16 cellular contexts compared by ENCODE assay signal in the genomic region with DNA sequence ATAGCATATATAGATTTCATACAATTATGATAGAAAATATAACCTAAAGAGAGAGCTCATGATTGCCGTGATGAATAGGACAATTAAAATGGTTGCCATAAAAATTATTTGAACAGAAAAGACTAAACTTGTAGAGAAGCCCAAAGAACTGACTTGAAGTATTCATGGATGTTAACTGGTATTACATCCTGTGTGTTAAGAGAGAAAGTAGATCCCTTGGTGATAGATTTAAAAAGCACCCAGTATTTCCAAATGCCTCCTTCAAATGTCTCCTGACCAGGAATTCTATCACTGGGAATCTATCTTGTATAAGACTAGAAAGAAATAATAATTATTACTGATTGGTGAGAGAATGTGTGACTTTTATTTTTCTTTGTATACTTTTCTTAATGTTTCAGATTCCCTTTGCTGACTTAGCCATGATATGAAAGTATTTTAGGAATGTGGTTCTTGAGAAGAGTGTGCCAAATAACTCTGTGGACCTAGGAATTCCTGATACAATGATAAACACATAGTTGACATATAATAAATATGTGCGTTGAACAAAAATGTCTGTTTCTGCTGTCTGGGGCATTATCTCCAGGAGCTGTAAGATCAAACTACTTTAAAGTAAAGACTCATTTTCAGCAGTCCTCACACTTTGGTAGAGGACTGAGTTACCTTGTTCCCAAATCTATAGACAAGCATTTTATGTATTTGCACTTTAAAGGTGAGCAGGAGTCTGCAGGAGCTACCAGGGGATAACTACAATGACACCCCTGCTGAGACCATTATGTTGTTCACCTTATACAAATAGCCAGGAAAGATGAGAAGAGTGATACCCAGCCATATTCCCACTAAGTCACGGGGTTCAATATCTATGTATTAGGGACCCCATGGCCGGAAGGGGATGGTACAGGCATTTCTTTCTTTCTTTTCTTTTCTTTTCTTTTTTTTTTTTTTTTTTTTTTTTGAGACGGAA.
DNase-seq lines count a peak whose midpoint lies in the region; ATAC-seq, FAIRE-seq and TF ChIP-seq lines count a peak whose summit lies in the region.
"Had no signal": no experiment of that assay in that cellular context is flagged by ENCODE, and none has a peak within 500 bp of the region (broad histone marks: within the 10 kb centered on the region; RNA-seq: fewer than 3 reads in every experiment).

No MANE protein-coding gene starts in this region.

- H3K4me3 Mint-ChIP-seq in WTC11: no peak overlapping the region

- no peaks in the 10 kb centered on the region for H3K36me3 ChIP-seq in iPS-20b (ENCODE audit: insufficient read depth, low read depth, low read length)
- H3K36me3 ChIP-seq: adrenal gland, suprapubic skin had no signal

- H3K27ac Mint-ChIP-seq in WTC11: no peak overlapping the region

- TF ChIP-seq RAD21 in A549 (conservative IDR thresholded peaks at IDR 0.05 in 1 of 2, IDR thresholded peaks at IDR 0.05 in 1 of 2): no peak

- H3K27me3 ChIP-seq in iPS-20b (ENCODE audit: insufficient read depth, low read length): peaks cover 14% of the 10 kb centered on the region; the same call in 1 of the 2 replicates
- H3K27me3 ChIP-seq: adrenal gland, suprapubic skin had no signal

- H3K4me1 ChIP-seq in A549 (peaks cover 28% of the 10 kb centered on the region), iPS-20b (ENCODE audit: insufficient read depth, low read length) (peaks cover 33% of the 10 kb centered on the region)
- H3K4me1 ChIP-seq: adrenal gland had no signal

- peak overlapping the region; percentile 77 for H3K4me2 ChIP-seq in A549

- H3K36me3 Mint-ChIP-seq in WTC11: no peaks in the 10 kb centered on the region

- no peak for TF ChIP-seq POLR2A in A549 (IDR thresholded peaks at IDR 0.05; ENCODE audit: low read length)

- peak in 1 of 2 experiments; percentile 6 for DNase-seq in A549 (ENCODE audit: low read depth in 1 of 2, low spot score in 1 of 2)
- DNase-seq in HEK293T (ENCODE audit: extremely low spot score): no peak
- DNase-seq in WTC11 (ENCODE audit: low spot score): no peak
- no peak for DNase-seq in 8988T
- no peak for DNase-seq in activated effector memory CD4-positive, alpha-beta T cell treated with anti-CD3 and anti-CD28 coated beads, Interleukin-2, amount 50 U/mL, for 16 hours
- no peak for DNase-seq in MV-4-11 (lab: John Stamatoyannopoulos, UW)
- DNase-seq: activated CD4-positive, alpha-beta T cell treated with anti-CD3 and anti-CD28 coated beads for 4 hours; activated T-cell treated with anti-CD3 and anti-CD28 coated beads, Interleukin-2, amount 50 U/mL, for 1 hour; adrenal gland; DMS53; islet precursor cell; NCI-H524; posterior cingulate gyrus had no signal

- CTCF ChIA-PET in A549 (lab: Yijun Ruan, JAX): interaction anchor here (0.8 to 2.1 kb wide), 4 partner anchors 11 to 995 kb away, joined by 3 to 6 read pairs (median 4); no protein-coding TSS in a partner anchor
- CTCF ChIA-PET in HEK293T (lab: Yijun Ruan, JAX): interaction anchor here (1.2 kb wide), 2 partner anchors 13 to 29 kb away, joined by 3 to 5 read pairs; no protein-coding TSS in a partner anchor
- CTCF ChIA-PET in WTC11 (lab: Charles Lee): interaction anchor here (0.6 to 1.5 kb wide), 3 partner anchors 106 to 419 kb away, joined by 4 to 5 read pairs (median 5); no protein-coding TSS in a partner anchor

- ATAC-seq in A549 (no peak), WTC11 (peak; percentile 84), GM21381 (IDR thresholded peaks at IDR 0.05; ENCODE audit: unreplicated experiment) (no peak)

- peaks cover 68% of the 10 kb centered on the region for H3K27me3 Mint-ChIP-seq in WTC11 (ENCODE audit: low read depth)

- H3K9me3 ChIP-seq in A549: no peaks in the 10 kb centered on the region
- H3K9me3 ChIP-seq in iPS-20b (ENCODE audit: insufficient read depth, low read depth, low read length): no peaks in the 10 kb centered on the region
- H3K9me3 ChIP-seq: adrenal gland, suprapubic skin had no signal

- POLR2A ChIA-PET in A549 (lab: Yijun Ruan, JAX) (interaction anchor here (1.1 kb wide), 1 partner anchor 210 kb away, joined by 7 read pairs; no protein-coding TSS in a partner anchor), HEK293T (lab: Yijun Ruan, JAX) (interaction anchor here (0.8 kb wide), 1 partner anchor 59 kb away, joined by 4 read pairs; no protein-coding TSS in a partner anchor), WTC11 (lab: Charles Lee) (interaction anchor here (0.6 kb wide), 2 partner anchors 211 to 967 kb away, joined by 3 to 4 read pairs; a partner anchor contains a TSS)

- TF ChIP-seq CTCF in A549 (IDR thresholded peaks at IDR 0.05): no peak
- no peak for TF ChIP-seq CTCF in WTC11 (IDR thresholded peaks at IDR 0.05)

- H3K9me3 Mint-ChIP-seq in WTC11: no peaks in the 10 kb centered on the region

- no peak overlapping the region for H3K9ac ChIP-seq in iPS-20b (ENCODE audit: low read depth, low read length)

- peaks cover 40% of the 10 kb centered on the region for H3K4me1 Mint-ChIP-seq in WTC11

- H3K27ac ChIP-seq in A549 (peak overlapping the region; percentile 64 to 81; a peak in 5 of 6 replicates), iPS-20b (ENCODE audit: low read length) (no peak overlapping the region)
- H3K27ac ChIP-seq: adrenal gland, suprapubic skin had no signal

- FAIRE-seq in A549 (lab: Jason Lieb, UNC): no peak

- no peak for TF ChIP-seq EP300 in A549 (IDR thresholded peaks at IDR 0.05)

- 64% methylated on average over 5 of the region's 5 CpGs for WGBS in A549 (ENCODE audit: missing lambda C conversion rate)

- H3K4me3 ChIP-seq in A549: no peak overlapping the region
- peak overlapping the region; percentile 39; the same call in 1 of the 2 replicates for H3K4me3 ChIP-seq in iPS-20b (ENCODE audit: low read length)
- H3K4me3 ChIP-seq: adrenal gland, suprapubic skin had no signal

TF ChIP-seq in A549, 52 proteins besides CTCF, POLR2A, EP300 and RAD21:
- TF ChIP-seq SMC3 (IDR thresholded peaks at IDR 0.05) (no peak), GATA3 (IDR thresholded peaks at IDR 0.05; ENCODE audit: borderline replicate concordance) (peak; percentile 62; the same call in 1 of the 2 replicates)

TF ChIP-seq in HEK293T, 16 proteins besides CTCF, POLR2A, EP300 and RAD21:
- no peak for TF ChIP-seq SUZ12 (IDR thresholded peaks at IDR 0.05)
- 0 out of 2 replicates have a peak, but pooled peaks have one; percentile 22 for TF ChIP-seq ZNF384 (IDR thresholded peaks at IDR 0.05)
TF ChIP-seq in HEK293T: peak in this region for 1.

TF ChIP-seq in WTC11, 78 proteins besides CTCF, POLR2A, EP300 and RAD21 (continues in another document):
- no peak for TF ChIP-seq GABPB1 (CRISPR knock-in tag; IDR thresholded peaks at IDR 0.05)
- TF ChIP-seq TP53 (CRISPR knock-in tag; IDR thresholded peaks at IDR 0.05): no peak
- no peak for TF ChIP-seq JUN (CRISPR knock-in tag; IDR thresholded peaks at IDR 0.05)
- TF ChIP-seq, protein P1, sequence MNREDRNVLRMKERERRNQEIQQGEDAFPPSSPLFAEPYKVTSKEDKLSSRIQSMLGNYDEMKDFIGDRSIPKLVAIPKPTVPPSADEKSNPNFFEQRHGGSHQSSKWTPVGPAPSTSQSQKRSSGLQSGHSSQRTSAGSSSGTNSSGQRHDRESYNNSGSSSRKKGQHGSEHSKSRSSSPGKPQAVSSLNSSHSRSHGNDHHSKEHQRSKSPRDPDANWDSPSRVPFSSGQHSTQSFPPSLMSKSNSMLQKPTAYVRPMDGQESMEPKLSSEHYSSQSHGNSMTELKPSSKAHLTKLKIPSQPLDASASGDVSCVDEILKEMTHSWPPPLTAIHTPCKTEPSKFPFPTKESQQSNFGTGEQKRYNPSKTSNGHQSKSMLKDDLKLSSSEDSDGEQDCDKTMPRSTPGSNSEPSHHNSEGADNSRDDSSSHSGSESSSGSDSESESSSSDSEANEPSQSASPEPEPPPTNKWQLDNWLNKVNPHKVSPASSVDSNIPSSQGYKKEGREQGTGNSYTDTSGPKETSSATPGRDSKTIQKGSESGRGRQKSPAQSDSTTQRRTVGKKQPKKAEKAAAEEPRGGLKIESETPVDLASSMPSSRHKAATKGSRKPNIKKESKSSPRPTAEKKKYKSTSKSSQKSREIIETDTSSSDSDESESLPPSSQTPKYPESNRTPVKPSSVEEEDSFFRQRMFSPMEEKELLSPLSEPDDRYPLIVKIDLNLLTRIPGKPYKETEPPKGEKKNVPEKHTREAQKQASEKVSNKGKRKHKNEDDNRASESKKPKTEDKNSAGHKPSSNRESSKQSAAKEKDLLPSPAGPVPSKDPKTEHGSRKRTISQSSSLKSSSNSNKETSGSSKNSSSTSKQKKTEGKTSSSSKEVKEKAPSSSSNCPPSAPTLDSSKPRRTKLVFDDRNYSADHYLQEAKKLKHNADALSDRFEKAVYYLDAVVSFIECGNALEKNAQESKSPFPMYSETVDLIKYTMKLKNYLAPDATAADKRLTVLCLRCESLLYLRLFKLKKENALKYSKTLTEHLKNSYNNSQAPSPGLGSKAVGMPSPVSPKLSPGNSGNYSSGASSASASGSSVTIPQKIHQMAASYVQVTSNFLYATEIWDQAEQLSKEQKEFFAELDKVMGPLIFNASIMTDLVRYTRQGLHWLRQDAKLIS (CRISPR knock-in tag; IDR thresholded peaks at IDR 0.05; ENCODE audit: borderline replicate concordance): no peak
- TF ChIP-seq, protein P2, sequence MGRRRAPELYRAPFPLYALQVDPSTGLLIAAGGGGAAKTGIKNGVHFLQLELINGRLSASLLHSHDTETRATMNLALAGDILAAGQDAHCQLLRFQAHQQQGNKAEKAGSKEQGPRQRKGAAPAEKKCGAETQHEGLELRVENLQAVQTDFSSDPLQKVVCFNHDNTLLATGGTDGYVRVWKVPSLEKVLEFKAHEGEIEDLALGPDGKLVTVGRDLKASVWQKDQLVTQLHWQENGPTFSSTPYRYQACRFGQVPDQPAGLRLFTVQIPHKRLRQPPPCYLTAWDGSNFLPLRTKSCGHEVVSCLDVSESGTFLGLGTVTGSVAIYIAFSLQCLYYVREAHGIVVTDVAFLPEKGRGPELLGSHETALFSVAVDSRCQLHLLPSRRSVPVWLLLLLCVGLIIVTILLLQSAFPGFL (CRISPR knock-in tag; IDR thresholded peaks at IDR 0.05; ENCODE audit: borderline replicate concordance): no peak
- no peak for TF ChIP-seq ZNF396 (CRISPR knock-in tag; IDR thresholded peaks at IDR 0.05; ENCODE audit: borderline replicate concordance)
- TF ChIP-seq ZNF263 (CRISPR knock-in tag; IDR thresholded peaks at IDR 0.05; ENCODE audit: low read depth): no peak
- no peak for TF ChIP-seq ZNF121 (CRISPR knock-in tag; IDR thresholded peaks at IDR 0.05)
- TF ChIP-seq NFYB (CRISPR knock-in tag; conservative IDR thresholded peaks at IDR 0.05; ENCODE audit: low read depth): no peak
- no peak; the same call in 1 of the 2 replicates for TF ChIP-seq TEAD1 (CRISPR knock-in tag; IDR thresholded peaks at IDR 0.05)
- TF ChIP-seq ZBTB21 (CRISPR knock-in tag; IDR thresholded peaks at IDR 0.05; ENCODE audit: borderline replicate concordance): no peak
- TF ChIP-seq, protein P3, sequence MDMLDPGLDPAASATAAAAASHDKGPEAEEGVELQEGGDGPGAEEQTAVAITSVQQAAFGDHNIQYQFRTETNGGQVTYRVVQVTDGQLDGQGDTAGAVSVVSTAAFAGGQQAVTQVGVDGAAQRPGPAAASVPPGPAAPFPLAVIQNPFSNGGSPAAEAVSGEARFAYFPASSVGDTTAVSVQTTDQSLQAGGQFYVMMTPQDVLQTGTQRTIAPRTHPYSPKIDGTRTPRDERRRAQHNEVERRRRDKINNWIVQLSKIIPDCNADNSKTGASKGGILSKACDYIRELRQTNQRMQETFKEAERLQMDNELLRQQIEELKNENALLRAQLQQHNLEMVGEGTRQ (CRISPR knock-in tag; IDR thresholded peaks at IDR 0.05): no peak
